Comparison of ENCODE assay signal across 8 cellular contexts in genomic region chr13:49996951-49997895, GRCh38. TPM values are rescaled to one million over a fixed set of nuclear protein-coding genes. Genes with fewer than 3 reads are reported as not detected.
DNase-seq lines count a peak whose midpoint lies in the region; ATAC-seq and TF ChIP-seq lines count a peak whose summit lies in the region.

TRIM13 (plus strand) TSS chr13:49997042; CDS start chr13:50011941, 14,899 bp downstream.

- TF ChIP-seq CTCF in AG09319 (IDR thresholded peaks at IDR 0.05; ENCODE audit: low read depth, low read length): peak; percentile 86
- peak; percentile 87 for TF ChIP-seq CTCF in kidney epithelial cell (IDR thresholded peaks at IDR 0.05; ENCODE audit: insufficient read depth, low read length, poor library complexity, severe bottlenecking)

- peak; percentile 77 for ATAC-seq in GM18907 (IDR thresholded peaks at IDR 0.05; ENCODE audit: unreplicated experiment)
- ATAC-seq in HG03159 (IDR thresholded peaks at IDR 0.05; ENCODE audit: unreplicated experiment): peak; percentile 75

- H3K4me3 ChIP-seq in kidney epithelial cell (ENCODE audit: low read depth, low read length): peak within 1 kb of the TSS; percentile 70

- DNase-seq in AG09319 (ENCODE audit: extremely low read depth, low read depth) (peak; percentile 79), NCI-H226 (peak; percentile 78), cerebellum (ENCODE audit: low spot score) (peak; percentile 84), kidney epithelial cell (ENCODE audit: low read depth) (peak; percentile 50)
- DNase-seq in activated CD4-positive, alpha-beta T cell treated with anti-CD3 and anti-CD28 coated beads for 1 hour: peak; percentile 68
- peak; percentile 59 to 75 for DNase-seq in stimulated activated CD4-positive, alpha-beta T cell treated with anti-CD3 and anti-CD28 coated beads, Interleukin-15, amount 100 ng/mL, for 48 hours (ENCODE audit: low read depth in 2 of 2)

- no peaks in the 10 kb centered on the region for H3K36me3 ChIP-seq in kidney epithelial cell (ENCODE audit: control insufficient read depth, insufficient read depth, low read length)

- no peaks in the 10 kb centered on the region for H3K27me3 ChIP-seq in kidney epithelial cell (ENCODE audit: control insufficient read depth, insufficient read depth, low read length)

RNA-seq across cellular contexts. Expression of gene TRIM13, which starts in this region (rescaled TPM):
- total RNA-seq in cerebellum: 75.0 TPM
- total RNA-seq in kidney epithelial cell: 17.2 and 17.5 TPM in 2 replicates

Comparison
In these comparisons a context has a peak if more than half of its experiments do, and no peak if none do; other contexts are left out.
1. Peak in every context shown above with its lines: DNase-seq, ATAC-seq and H3K4me3 ChIP-seq.